ENCODE assay signal across 10 cellular contexts in the genomic region with DNA sequence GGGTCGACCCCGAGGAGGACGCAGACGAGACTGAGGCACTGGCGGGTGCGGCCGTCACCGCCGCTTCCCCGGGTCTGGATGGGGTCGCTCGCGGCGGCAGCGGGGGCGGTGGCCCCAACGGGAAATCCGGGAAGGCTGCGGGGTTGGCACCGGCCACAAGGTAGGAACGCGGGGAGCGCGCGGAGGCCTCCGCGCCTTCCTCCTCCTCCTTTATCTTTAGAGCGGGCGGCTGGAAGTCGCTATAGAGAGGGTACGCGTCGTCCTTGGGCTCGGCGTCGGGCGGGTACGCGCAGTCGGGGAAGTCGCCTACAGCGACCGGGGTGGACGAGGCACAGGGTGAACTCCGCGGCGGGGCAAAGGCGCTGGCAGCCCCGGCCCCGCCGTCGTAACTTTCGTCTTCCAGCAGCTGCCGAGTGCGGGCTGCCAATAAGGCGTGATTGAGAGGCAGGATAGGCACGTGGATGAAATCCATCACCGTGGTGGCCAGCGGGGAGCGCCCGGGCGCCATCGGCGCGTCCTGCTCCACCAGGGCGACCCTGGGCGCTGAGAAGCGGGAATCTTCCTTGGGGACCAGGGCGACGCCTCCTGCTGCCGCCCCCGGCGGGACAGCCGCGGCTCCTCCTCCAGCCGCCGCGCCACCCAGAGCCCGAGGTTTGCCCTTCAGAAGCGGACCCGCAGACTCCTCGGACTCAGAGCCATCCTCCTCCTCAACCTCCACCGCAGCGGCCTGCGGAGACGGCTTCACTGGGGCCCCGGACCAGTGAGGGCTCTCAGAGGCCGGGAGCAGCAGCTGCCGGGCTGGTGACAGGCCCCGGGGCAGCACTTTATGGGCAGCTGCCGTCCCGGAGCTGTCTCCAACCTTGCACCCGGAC. TPM values are rescaled to one million over a fixed set of nuclear protein-coding genes. Genes with fewer than 3 reads are reported as not detected.
A peak's percentile ranks its signal among the peaks of the same experiment; 100 is the strongest.
DNase-seq lines count a peak whose midpoint lies in the region; ATAC-seq and TF ChIP-seq lines count a peak whose summit lies in the region.
"Had no signal": no experiment of that assay in that cellular context is flagged by ENCODE, and none has a peak within 500 bp of the region (broad histone marks: within the 10 kb centered on the region; RNA-seq: fewer than 3 reads in every experiment).

No MANE protein-coding gene starts in this region.

- H3K4me2 ChIP-seq in hepatocyte = peak overlapping the region; percentile 94

- peak overlapping the region; percentile 79 for H3K4me3 Mint-ChIP-seq in WTC11
- H3K4me3 Mint-ChIP-seq in CD8-positive, alpha-beta T cell = no peak overlapping the region

- H2AFZ ChIP-seq in hepatocyte = peak overlapping the region; percentile 82

- POLR2A ChIA-PET in WTC11 (lab: Charles Lee) = no interaction called here
- POLR2A ChIA-PET in CD8-positive, alpha-beta T cell (lab: Charles Lee) = no interaction called here

- intact Hi-C loops in gastrocnemius medialis (cut with DNase I; ENCODE audit: low total_unique reads) = loop anchor here (5.0 kb wide), 1 partner anchor 59 kb away; no protein-coding TSS in a partner anchor
- intact Hi-C loops in CD8-positive, alpha-beta T cell (cut with DNase I, micrococcal nuclease) = no loop called here

- H3K9me2 ChIP-seq in hepatocyte (replicated peaks; ENCODE audit: insufficient read depth) = no peaks in the 10 kb centered on the region

- no peak for TF ChIP-seq POLR2A in gastrocnemius medialis (IDR thresholded peaks at IDR 0.05)

- peak; percentile 37 for ATAC-seq in WTC11
- peak; percentile 23 to 52 for ATAC-seq in gastrocnemius medialis
- ATAC-seq in GM19452 (IDR thresholded peaks at IDR 0.05; ENCODE audit: unreplicated experiment) = no peak
- ATAC-seq in CD8-positive, alpha-beta T cell = no peak

- H3K27ac Mint-ChIP-seq in WTC11 = no peak overlapping the region
- H3K27ac Mint-ChIP-seq in CD8-positive, alpha-beta T cell = no peak overlapping the region
- H3K27ac Mint-ChIP-seq: stimulated activated naive CD8-positive, alpha-beta T cell treated with anti-CD3 and anti-CD28 coated beads, Interleukin-15, Interleukin-2, amounts not matched to agents 100 ng/mL and 50 ng/mL, for 24 hours had no signal

- H3K27ac ChIP-seq in hepatocyte (no peak overlapping the region), gastrocnemius medialis (peak overlapping the region; percentile 12 to 58 (median 44)), SJCRH30 (no peak overlapping the region)
- H3K27ac ChIP-seq in CD8-positive, alpha-beta T cell (ENCODE audit: low read depth, low read length) = no peak overlapping the region

- in situ Hi-C loops in gastrocnemius medialis (cut with MboI; ENCODE audit: low sequenced_read_pairs in 4 of 4) = no loop called here

- peak overlapping the region; percentile 48 for H3K4me3 ChIP-seq in hepatocyte
- peak overlapping the region; percentile 47 to 59 (median 58) for H3K4me3 ChIP-seq in gastrocnemius medialis
- no peak overlapping the region for H3K4me3 ChIP-seq in SJCRH30
- no peak overlapping the region for H3K4me3 ChIP-seq in CD8-positive, alpha-beta T cell (ENCODE audit: low read depth, low read length)

- WGBS in hepatocyte (ENCODE audit: low lambda C conversion rate, missing lambda C conversion rate) = 2% methylated on average over 79 of the region's 93 CpGs

- H3K27me3 ChIP-seq in hepatocyte (peaks cover 96% of the 10 kb centered on the region), gastrocnemius medialis (peaks cover 32 to 46% (median 35%) of the 10 kb centered on the region in 3 donors), SJCRH30 (no peaks in the 10 kb centered on the region)
- no peaks in the 10 kb centered on the region for H3K27me3 ChIP-seq in CD8-positive, alpha-beta T cell (ENCODE audit: insufficient read depth, low read length)

- H3K9me3 ChIP-seq in hepatocyte (ENCODE audit: low read depth) (no peaks in the 10 kb centered on the region), gastrocnemius medialis (no peaks in the 10 kb centered on the region), SJCRH30 (replicated peaks) (no peaks in the 10 kb centered on the region)
- no peaks in the 10 kb centered on the region for H3K9me3 ChIP-seq in CD8-positive, alpha-beta T cell (ENCODE audit: low read length)

- no peaks in the 10 kb centered on the region for H3K9me3 Mint-ChIP-seq in WTC11
- H3K9me3 Mint-ChIP-seq in CD8-positive, alpha-beta T cell = peaks cover 3% of the 10 kb centered on the region

- DNase-seq in GM20000 (ENCODE audit: low spot score) (peak; percentile 20), WTC11 (ENCODE audit: low spot score) (peak; percentile 43), hepatocyte (ENCODE audit: low spot score) (peak; percentile 19), gastrocnemius medialis (no peak), SJCRH30 (no peak), T-helper 9 cell (no peak)
- no peak for DNase-seq in CD8-positive, alpha-beta T cell
- DNase-seq: erythroblast had no signal

- no peaks in the 10 kb centered on the region for H3K36me3 Mint-ChIP-seq in WTC11
- no peaks in the 10 kb centered on the region for H3K36me3 Mint-ChIP-seq in CD8-positive, alpha-beta T cell

- H4K20me1 ChIP-seq in hepatocyte (ENCODE audit: insufficient read depth, poor library complexity, severe bottlenecking) = no peaks in the 10 kb centered on the region

- CTCF ChIA-PET in WTC11 (lab: Charles Lee) = interaction anchor here (0.7 kb wide), 1 partner anchor 323 kb away, joined by 3 read pairs; no protein-coding TSS in a partner anchor
- CTCF ChIA-PET in CD8-positive, alpha-beta T cell (lab: Charles Lee) = no interaction called here

- TF ChIP-seq CTCF in GM20000 (IDR thresholded peaks at IDR 0.05; ENCODE audit: extremely low read depth, missing control alignments) (no peak), WTC11 (IDR thresholded peaks at IDR 0.05) (no peak), hepatocyte (IDR thresholded peaks at IDR 0.05; ENCODE audit: poor library complexity) (no peak), gastrocnemius medialis (IDR thresholded peaks at IDR 0.05 in 4 of 5, conservative IDR thresholded peaks at IDR 0.05 in 1 of 5) (no peak)
- TF ChIP-seq CTCF in CD8-positive, alpha-beta T cell (IDR thresholded peaks at IDR 0.05) = no peak

- H3K36me3 ChIP-seq in hepatocyte (replicated peaks; ENCODE audit: insufficient read depth, low read depth) = no peaks in the 10 kb centered on the region
- no peaks in the 10 kb centered on the region for H3K36me3 ChIP-seq in gastrocnemius medialis
- no peaks in the 10 kb centered on the region for H3K36me3 ChIP-seq in SJCRH30
- H3K36me3 ChIP-seq in CD8-positive, alpha-beta T cell (ENCODE audit: insufficient read depth, low read length) = no peaks in the 10 kb centered on the region

- no peaks in the 10 kb centered on the region for H3K79me2 ChIP-seq in hepatocyte

- H3K4me1 ChIP-seq in hepatocyte (ENCODE audit: insufficient read depth) = peaks cover 11% of the 10 kb centered on the region
- no peaks in the 10 kb centered on the region for H3K4me1 ChIP-seq in gastrocnemius medialis
- H3K4me1 ChIP-seq in SJCRH30 = no peaks in the 10 kb centered on the region
- H3K4me1 ChIP-seq in CD8-positive, alpha-beta T cell (ENCODE audit: insufficient read depth, low read length) = no peaks in the 10 kb centered on the region

- H3K27me3 Mint-ChIP-seq in WTC11 (ENCODE audit: low read depth) = peaks cover 93% of the 10 kb centered on the region
- peaks cover 31% of the 10 kb centered on the region for H3K27me3 Mint-ChIP-seq in CD8-positive, alpha-beta T cell (ENCODE audit: low read depth)

- peaks cover 7% of the 10 kb centered on the region for H3K4me1 Mint-ChIP-seq in WTC11
- H3K4me1 Mint-ChIP-seq in CD8-positive, alpha-beta T cell (ENCODE audit: low read depth) = no peaks in the 10 kb centered on the region

TF ChIP-seq in WTC11, 78 proteins besides CTCF, POLR2A, EP300 and RAD21 (continues in another document):
- TF ChIP-seq ESRRA (CRISPR knock-in tag; IDR thresholded peaks at IDR 0.05; ENCODE audit: borderline replicate concordance) (peak; percentile 44; the same call in 1 of the 2 replicates), ETV6 (CRISPR knock-in tag; IDR thresholded peaks at IDR 0.05) (no peak), TEAD1 (CRISPR knock-in tag; IDR thresholded peaks at IDR 0.05) (peak; percentile 48; the same call in 1 of the 2 replicates)
- TF ChIP-seq, protein P1, sequence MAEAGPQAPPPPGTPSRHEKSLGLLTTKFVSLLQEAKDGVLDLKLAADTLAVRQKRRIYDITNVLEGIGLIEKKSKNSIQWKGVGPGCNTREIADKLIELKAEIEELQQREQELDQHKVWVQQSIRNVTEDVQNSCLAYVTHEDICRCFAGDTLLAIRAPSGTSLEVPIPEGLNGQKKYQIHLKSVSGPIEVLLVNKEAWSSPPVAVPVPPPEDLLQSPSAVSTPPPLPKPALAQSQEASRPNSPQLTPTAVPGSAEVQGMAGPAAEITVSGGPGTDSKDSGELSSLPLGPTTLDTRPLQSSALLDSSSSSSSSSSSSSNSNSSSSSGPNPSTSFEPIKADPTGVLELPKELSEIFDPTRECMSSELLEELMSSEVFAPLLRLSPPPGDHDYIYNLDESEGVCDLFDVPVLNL (CRISPR knock-in tag; IDR thresholded peaks at IDR 0.05; ENCODE audit: borderline replicate concordance, low read depth) = no peak

RNA-seq across cellular contexts. Expression of gene PGR, which starts 1.7 kb away (rescaled TPM):
- 0.05 to 0.20 TPM (median 0.11 TPM) in 3 replicates for total RNA-seq in WTC11 (2021)
- total RNA-seq in hepatocyte = 0.28 and 0.50 TPM in 2 replicates
- polyA plus RNA-seq in hepatocyte = 0.07 and 0.39 TPM in 2 replicates
- 1 to 10 TPM in 3 of 4 donors, under 1 TPM in 1; 0.20 to 1.9 (median 1.4) TPM for total RNA-seq in gastrocnemius medialis
- 0.05 TPM in 1 of 2 replicates, not detected in the other for total RNA-seq in SJCRH30 (2014; rRNA removed; shearing (Covaris generic))
- not detected for total RNA-seq in CD8-positive, alpha-beta T cell

Comparison
In these comparisons a context has a peak if more than half of its experiments do, and no peak if none do; other contexts are left out.
1. DNase-seq: peak in GM20000 (single experiment), WTC11 (single experiment) and hepatocyte (single experiment); none in gastrocnemius medialis (0 of 2), SJCRH30 (0 of 2), T-helper 9 cell (single experiment) and CD8-positive, alpha-beta T cell (0 of 7).
2. ATAC-seq: peak in WTC11 (single experiment) and gastrocnemius medialis (2 of 2); none in GM19452 (single experiment) and CD8-positive, alpha-beta T cell (single experiment).
3. H3K27ac ChIP-seq: peak in gastrocnemius medialis (4 of 4); none in hepatocyte (single experiment), SJCRH30 (single experiment) and CD8-positive, alpha-beta T cell (single experiment).
4. H3K4me3 ChIP-seq: peak in hepatocyte (single experiment) and gastrocnemius medialis (4 of 4); none in SJCRH30 (single experiment) and CD8-positive, alpha-beta T cell (single experiment).